Comparison of ENCODE assay signal across 20 cellular contexts in the genomic region with DNA sequence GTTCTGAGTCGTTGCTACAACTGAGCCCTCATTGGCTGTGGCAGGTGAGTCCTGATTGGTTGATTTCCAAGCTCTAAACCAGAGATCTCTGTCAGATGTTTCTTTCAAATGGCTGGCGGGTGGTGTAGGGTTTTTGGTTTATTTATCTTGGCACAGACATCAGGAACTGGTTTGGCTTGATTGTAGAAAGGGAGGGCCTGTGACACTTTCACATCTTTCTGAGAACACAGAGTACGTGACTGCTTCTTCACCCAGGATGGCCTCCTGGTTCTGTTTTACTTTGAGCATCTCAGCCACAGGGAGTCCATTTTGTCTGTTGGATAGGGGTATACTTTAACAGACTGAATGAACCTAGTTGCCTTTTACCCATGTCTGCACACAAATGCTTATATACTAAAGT.
A peak's percentile ranks its signal among the peaks of the same experiment; 100 is the strongest.
DNase-seq lines count a peak whose midpoint lies in the region; ATAC-seq and TF ChIP-seq lines count a peak whose summit lies in the region.
"Had no signal": no experiment of that assay in that cellular context is flagged by ENCODE, and none has a peak within 500 bp of the region (broad histone marks: within the 10 kb centered on the region; RNA-seq: fewer than 3 reads in every experiment).

No MANE protein-coding gene starts in this region.

- no peak overlapping the region for H3K9ac ChIP-seq in colonic mucosa (ENCODE audit: low read depth in 2 of 2, low read length in 2 of 2)

- H3K9me3 ChIP-seq in left ventricle myocardium inferior (replicated peaks) (no peaks in the 10 kb centered on the region), colonic mucosa (no peaks in the 10 kb centered on the region), testis (no peaks in the 10 kb centered on the region), ascending aorta (no peaks in the 10 kb centered on the region)
- H3K9me3 ChIP-seq: gastrocnemius medialis had no signal

- TF ChIP-seq CTCF in left ventricle myocardium inferior (IDR thresholded peaks at IDR 0.05; ENCODE audit: borderline replicate concordance) = no peak
- TF ChIP-seq CTCF in colonic mucosa (IDR thresholded peaks at IDR 0.05) = no peak
- TF ChIP-seq CTCF in testis (IDR thresholded peaks at IDR 0.05) = no peak
- TF ChIP-seq CTCF in ascending aorta (IDR thresholded peaks at IDR 0.05) = no peak

- H3K27ac ChIP-seq in left ventricle myocardium inferior (replicated peaks) (peak overlapping the region; percentile 9), colonic mucosa (no peak overlapping the region), testis (no peak overlapping the region), ascending aorta (no peak overlapping the region)
- H3K27ac ChIP-seq: gastrocnemius medialis had no signal

- no peaks in the 10 kb centered on the region for H3K27me3 ChIP-seq in left ventricle myocardium inferior (ENCODE audit: low read depth)
- no peaks in the 10 kb centered on the region for H3K27me3 ChIP-seq in colonic mucosa
- no peaks in the 10 kb centered on the region for H3K27me3 ChIP-seq in testis
- H3K27me3 ChIP-seq in ascending aorta = no peaks in the 10 kb centered on the region
- H3K27me3 ChIP-seq: gastrocnemius medialis had no signal

- intact Hi-C loops in left ventricle myocardium inferior (cut with micrococcal nuclease) (no loop called here), left cardiac atrium (cut with DNase I) (no loop called here), colonic mucosa (cut with DNase I) (no loop called here), testis (cut with DNase I; ENCODE audit: low total_unique reads) (no loop called here), ascending aorta (cut with DNase I) (no loop called here)

- 67 to 72% methylated on average over 3 of the region's 3 CpGs for WGBS in testis, 2 donors

- no peak for DNase-seq in left ventricle myocardium inferior
- DNase-seq in left cardiac atrium = no peak
- peak; percentile 66 for DNase-seq in NCI-H2227 (lab: John Stamatoyannopoulos, UW; ENCODE audit: unreplicated experiment)
- DNase-seq in colonic mucosa = peak; percentile 46
- peak; percentile 28 for DNase-seq in testis
- DNase-seq in COLO668 (lab: John Stamatoyannopoulos, UW; ENCODE audit: unreplicated experiment) = no peak
- DNase-seq in ascending aorta (ENCODE audit: low spot score in 2 of 2) = no peak
- DNase-seq: activated CD4-positive, alpha-beta T cell treated with anti-CD3 and anti-CD28 coated beads, Interleukin-2, amount 50 U/mL, for 1 hour; CD8-positive, alpha-beta memory T cell; effector CD4-positive, alpha-beta T cell; EL; gastrocnemius medialis; H9; islet precursor cell; mammary epithelial cell; NCI-H446 treated with DMSO at 0.1 percent for 48 hours; nucleus accumbens; stimulated activated CD4-positive, alpha-beta T cell treated with anti-CD3 and anti-CD28 coated beads, Interleukin-2, amount 100 ng/mL, for 48 hours; stimulated activated naive CD4-positive, alpha-beta T cell treated with Interleukin-2 at 50 U/mL for 16 hours had no signal

- ATAC-seq in left cardiac atrium = no peak
- ATAC-seq: activated T-helper 17 cell treated with anti-CD3 and anti-CD28 coated beads, Interleukin-2, amount 50 U/mL, for 72 hours; gastrocnemius medialis had no signal

- H3K4me1 ChIP-seq in left ventricle myocardium inferior (peaks cover 47% of the 10 kb centered on the region), colonic mucosa (peaks cover 4% of the 10 kb centered on the region), testis (no peaks in the 10 kb centered on the region), ascending aorta (no peaks in the 10 kb centered on the region)
- H3K4me1 ChIP-seq: gastrocnemius medialis had no signal

- H3K36me3 ChIP-seq in left ventricle myocardium inferior (no peaks in the 10 kb centered on the region), colonic mucosa (no peaks in the 10 kb centered on the region), testis (ENCODE audit: low read depth, missing control alignments) (no peaks in the 10 kb centered on the region), ascending aorta (no peaks in the 10 kb centered on the region)
- H3K36me3 ChIP-seq: gastrocnemius medialis had no signal

- TF ChIP-seq POLR2A in testis (IDR thresholded peaks at IDR 0.05) = no peak

- H3K4me3 ChIP-seq in left ventricle myocardium inferior = no peak overlapping the region
- no peak overlapping the region for H3K4me3 ChIP-seq in colonic mucosa
- H3K4me3 ChIP-seq in testis = no peak overlapping the region
- H3K4me3 ChIP-seq in ascending aorta = no peak overlapping the region
- H3K4me3 ChIP-seq: gastrocnemius medialis had no signal

Comparison
In these comparisons a context has a peak if more than half of its experiments do, and no peak if none do; other contexts are left out.
1. DNase-seq: peak in NCI-H2227 (single experiment), colonic mucosa (single experiment) and testis (single experiment); none in left ventricle myocardium inferior (single experiment), left cardiac atrium (single experiment), COLO668 (single experiment) and ascending aorta (0 of 2).